ENCODE assay signal across 10 cellular contexts in the genomic region with DNA sequence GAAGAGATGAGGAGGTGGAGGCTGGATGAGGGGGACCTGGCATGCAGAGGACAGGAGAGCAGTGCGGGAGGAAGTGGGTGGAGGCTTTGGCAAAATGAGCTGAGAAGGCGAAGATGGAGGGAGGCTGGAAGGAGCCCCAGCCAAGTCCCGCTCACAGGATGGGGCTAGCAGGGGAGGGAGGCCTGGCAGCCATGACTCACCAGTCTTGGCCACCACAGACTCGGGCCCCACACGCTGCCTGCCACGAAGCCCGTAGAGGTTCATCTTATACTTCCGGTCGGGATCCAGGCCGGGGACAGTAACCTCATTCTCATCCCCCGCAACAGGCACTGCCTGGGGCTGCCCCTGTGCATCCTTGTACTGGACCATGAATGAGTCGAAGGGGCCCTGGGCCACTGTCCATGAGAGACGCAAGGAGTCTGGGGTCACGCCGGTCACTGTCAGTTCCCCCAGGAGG. TPM values are rescaled to one million over a fixed set of nuclear protein-coding genes. Genes with fewer than 3 reads are reported as not detected.
DNase-seq lines count a peak whose midpoint lies in the region; ATAC-seq and TF ChIP-seq lines count a peak whose summit lies in the region.
"Had no signal": no experiment of that assay in that cellular context is flagged by ENCODE, and none has a peak within 500 bp of the region (broad histone marks: within the 10 kb centered on the region; RNA-seq: fewer than 3 reads in every experiment).

No MANE protein-coding gene starts in this region.

- peaks cover 62% of the 10 kb centered on the region for H3K4me1 ChIP-seq in adipocyte (ENCODE audit: control insufficient read depth, insufficient read depth, low read length)
- peaks cover 24 to 34% of the 10 kb centered on the region in 2 donors for H3K4me1 ChIP-seq in thoracic aorta (ENCODE audit: control insufficient read depth in 1 of 2, low read depth in 2 of 2)

- H3K27ac ChIP-seq in thoracic aorta: peak overlapping the region; percentile 75 to 86
- H3K27ac ChIP-seq: KMS-11 had no signal

- ATAC-seq in thoracic aorta (ENCODE audit: insufficient number of reproducible peaks, low FRiP score, low read depth) (peak; percentile 67), GM18858 (IDR thresholded peaks at IDR 0.05; ENCODE audit: unreplicated experiment) (no peak), HG03378 (IDR thresholded peaks at IDR 0.05; ENCODE audit: unreplicated experiment) (no peak), GM21447 (IDR thresholded peaks at IDR 0.05; ENCODE audit: unreplicated experiment) (no peak)
- ATAC-seq: effector memory CD8-positive, alpha-beta T cell had no signal

- DNase-seq in HPDE6-E6E7 (ENCODE audit: extremely low spot score) (peak; percentile 67), adipocyte (ENCODE audit: low read depth) (peak; percentile 58), islet precursor cell (peak; percentile 78), thoracic aorta (ENCODE audit: low spot score) (peak; percentile 40)
- no peak for DNase-seq in activated CD8-positive, alpha-beta memory T cell treated with anti-CD3 and anti-CD28 coated beads, Interleukin-2, amount 50 U/mL, for 4 hours
- DNase-seq: effector memory CD8-positive, alpha-beta T cell had no signal

- H3K27me3 ChIP-seq in adipocyte (replicated peaks; ENCODE audit: control insufficient read depth, insufficient read depth, low read length): no peaks in the 10 kb centered on the region
- no peaks in the 10 kb centered on the region for H3K27me3 ChIP-seq in thoracic aorta (replicated peaks; ENCODE audit: insufficient read depth)

- no peaks in the 10 kb centered on the region for H3K9me3 ChIP-seq in adipocyte (ENCODE audit: control insufficient read depth, low read length)
- no peaks in the 10 kb centered on the region for H3K9me3 ChIP-seq in thoracic aorta

- H3K9ac ChIP-seq in adipocyte (ENCODE audit: low read length): peak overlapping the region; percentile 43
- H3K9ac ChIP-seq: KMS-11 had no signal

- H3K4me3 ChIP-seq in adipocyte (ENCODE audit: low read length) (no peak overlapping the region), thoracic aorta (no peak overlapping the region)

- H3K36me3 ChIP-seq in adipocyte (ENCODE audit: control insufficient read depth, insufficient read depth, low read length, severe bottlenecking): no peaks in the 10 kb centered on the region
- peaks cover 3% of the 10 kb centered on the region for H3K36me3 ChIP-seq in thoracic aorta

- no peak for TF ChIP-seq CTCF in thoracic aorta (IDR thresholded peaks at IDR 0.05)

RNA-seq across cellular contexts. Expression of a gene that starts 27.9 kb away (rescaled TPM):
- total RNA-seq in thoracic aorta: 100 to 1,000 TPM; 194 to 210 TPM

RNA-seq across cellular contexts. Expression of a gene that starts 43.0 kb away (rescaled TPM):
- total RNA-seq in thoracic aorta: 1 to 10 TPM in 1 of 2 donors, not detected in 1; 2.4 TPM

RNA-seq across cellular contexts. Expression of a gene that starts 46.9 kb away (rescaled TPM):
- 10 to 100 TPM; 38.2 to 60.9 TPM for total RNA-seq in thoracic aorta

RNA-seq across cellular contexts. Expression of a gene that starts 48.9 kb away (rescaled TPM):
- 1 to 10 TPM in 1 of 2 donors, under 1 TPM in 1; 0.41 to 3.2 TPM for total RNA-seq in thoracic aorta
